In the genomic region with DNA sequence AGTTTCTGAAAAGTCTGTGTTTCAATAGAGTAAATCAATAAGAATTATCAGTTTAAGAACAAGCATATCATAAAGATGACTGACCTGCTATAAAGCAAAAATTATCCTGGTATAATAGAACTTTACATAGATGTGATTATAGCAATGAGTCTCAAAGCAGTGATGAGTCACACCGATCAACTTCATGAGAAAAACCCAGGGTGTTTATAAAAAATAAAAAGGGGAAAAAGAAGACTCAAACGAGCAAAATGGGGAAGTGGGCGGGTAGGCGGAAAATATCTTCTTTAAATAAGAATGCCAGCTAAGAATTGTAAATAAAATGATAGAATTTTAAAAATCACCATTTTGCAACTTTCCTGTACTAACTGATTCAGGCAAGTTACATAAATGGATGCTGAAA, we compare ENCODE assay signal across 1 cellular context.
TF ChIP-seq lines count a peak whose summit lies in the region.

No MANE protein-coding gene starts in this region.

TF ChIP-seq in GM12878, 131 proteins besides CTCF, POLR2A, EP300 and RAD21 (continued from another document):
- TF ChIP-seq, protein P1, sequence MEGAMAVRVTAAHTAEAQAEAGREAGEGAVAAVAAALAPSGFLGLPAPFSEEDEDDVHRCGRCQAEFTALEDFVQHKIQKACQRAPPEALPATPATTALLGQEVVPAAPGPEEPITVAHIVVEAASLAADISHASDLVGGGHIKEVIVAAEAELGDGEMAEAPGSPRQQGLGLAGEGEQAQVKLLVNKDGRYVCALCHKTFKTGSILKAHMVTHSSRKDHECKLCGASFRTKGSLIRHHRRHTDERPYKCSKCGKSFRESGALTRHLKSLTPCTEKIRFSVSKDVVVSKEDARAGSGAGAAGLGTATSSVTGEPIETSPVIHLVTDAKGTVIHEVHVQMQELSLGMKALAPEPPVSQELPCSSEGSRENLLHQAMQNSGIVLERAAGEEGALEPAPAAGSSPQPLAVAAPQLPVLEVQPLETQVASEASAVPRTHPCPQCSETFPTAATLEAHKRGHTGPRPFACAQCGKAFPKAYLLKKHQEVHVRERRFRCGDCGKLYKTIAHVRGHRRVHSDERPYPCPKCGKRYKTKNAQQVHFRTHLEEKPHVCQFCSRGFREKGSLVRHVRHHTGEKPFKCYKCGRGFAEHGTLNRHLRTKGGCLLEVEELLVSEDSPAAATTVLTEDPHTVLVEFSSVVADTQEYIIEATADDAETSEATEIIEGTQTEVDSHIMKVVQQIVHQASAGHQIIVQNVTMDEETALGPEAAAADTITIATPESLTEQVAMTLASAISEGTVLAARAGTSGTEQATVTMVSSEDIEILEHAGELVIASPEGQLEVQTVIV (IDR thresholded peaks at IDR 0.05; ENCODE audit: borderline replicate concordance, partially characterized antibody), result no peak
- TF ChIP-seq REST (IDR thresholded peaks at IDR 0.05; ENCODE audit: low read depth, low read length) (no peak), WRNIP1 (IDR thresholded peaks at IDR 0.05; ENCODE audit: borderline replicate concordance, low read depth, low read length) (no peak), ZSCAN29 (IDR thresholded peaks at IDR 0.05) (no peak), JUNB (IDR thresholded peaks at IDR 0.05) (peak; percentile 52), SMAD1 (IDR thresholded peaks at IDR 0.05; ENCODE audit: low read depth, partially characterized antibody) (no peak), ZNF384 (IDR thresholded peaks at IDR 0.05; ENCODE audit: borderline replicate concordance, low read depth, low read length) (peak; percentile 54; the same call in 1 of the 2 replicates), SUPT20H (IDR thresholded peaks at IDR 0.05; ENCODE audit: borderline replicate concordance, control insufficient read depth, low read depth, low read length) (no peak), NR2C1 (IDR thresholded peaks at IDR 0.05) (no peak), USF1 (IDR thresholded peaks at IDR 0.05; ENCODE audit: borderline replicate concordance, extremely low read length, insufficient read depth, low read depth, low read length) (no peak), NFIC (IDR thresholded peaks at IDR 0.05; ENCODE audit: low read depth, low read length) (0 out of 2 replicates have a peak, but pooled peaks have one; percentile 35), DPF2 (IDR thresholded peaks at IDR 0.05) (no peak), EGR1 (IDR thresholded peaks at IDR 0.05; ENCODE audit: borderline replicate concordance in 1 of 2, low read depth in 2 of 2, low read length in 2 of 2) (no peak), SMARCA5 (IDR thresholded peaks at IDR 0.05) (no peak)
